1 cellular context compared by ENCODE assay signal in genomic region chr12:56759270-56759908, GRCh38.
A peak's percentile ranks its signal among the peaks of the same experiment; 100 is the strongest.
TF ChIP-seq lines count a peak whose summit lies in the region.

No MANE protein-coding gene starts in this region.

TF ChIP-seq in HepG2, 621 proteins besides CTCF, POLR2A, EP300 and RAD21 (continued from another document and continues in another):
- TF ChIP-seq MLXIP (CRISPR knock-in tag; IDR thresholded peaks at IDR 0.05; ENCODE audit: borderline replicate concordance) (peak; percentile 52; the same call in 1 of the 2 replicates), ZMAT3 (CRISPR knock-in tag; conservative IDR thresholded peaks at IDR 0.05) (0 out of 2 replicates have a peak, but pooled peaks have one; percentile 59), SOX5 (CRISPR knock-in tag; IDR thresholded peaks at IDR 0.05; ENCODE audit: borderline replicate concordance) (peak; percentile 97), ZNF503 (CRISPR knock-in tag; IDR thresholded peaks at IDR 0.05) (peak; percentile 84), IKZF5 (CRISPR knock-in tag; IDR thresholded peaks at IDR 0.05) (peak; percentile 19; the same call in 1 of the 2 replicates), KDM4B (CRISPR knock-in tag; IDR thresholded peaks at IDR 0.05) (no peak), ZNF891 (CRISPR knock-in tag; IDR thresholded peaks at IDR 0.05) (no peak), BCL6 (CRISPR knock-in tag; IDR thresholded peaks at IDR 0.05) (peak; percentile 89), THRA (CRISPR knock-in tag; IDR thresholded peaks at IDR 0.05; ENCODE audit: borderline replicate concordance) (peak; percentile 49; the same call in 1 of the 2 replicates), ZBTB37 (CRISPR knock-in tag; IDR thresholded peaks at IDR 0.05) (peak; percentile 98), RXRB (CRISPR knock-in tag; IDR thresholded peaks at IDR 0.05; ENCODE audit: borderline replicate concordance) (peak; percentile 87), KAT8 (CRISPR knock-in tag; IDR thresholded peaks at IDR 0.05) (peak; percentile 17; the same call in 1 of the 2 replicates), DDIT3 (CRISPR knock-in tag; IDR thresholded peaks at IDR 0.05) (no peak), ZNF275 (CRISPR knock-in tag; IDR thresholded peaks at IDR 0.05; ENCODE audit: borderline replicate concordance) (no peak), STAT6 (CRISPR knock-in tag; IDR thresholded peaks at IDR 0.05; ENCODE audit: borderline replicate concordance) (no peak), ZNF766 (CRISPR knock-in tag; IDR thresholded peaks at IDR 0.05; ENCODE audit: borderline replicate concordance) (no peak), ZNF414 (CRISPR knock-in tag; IDR thresholded peaks at IDR 0.05) (0 out of 2 replicates have a peak, but pooled peaks have one; percentile 61), NCOA2 (CRISPR knock-in tag; IDR thresholded peaks at IDR 0.05) (peak; percentile 95), ELF3 (CRISPR knock-in tag; IDR thresholded peaks at IDR 0.05) (peak; percentile 75), KLF16 (CRISPR knock-in tag; IDR thresholded peaks at IDR 0.05) (peak in 1 of 2 experiments; percentile 69; a peak in 1 of 4 replicates), ZNF609 (CRISPR knock-in tag; IDR thresholded peaks at IDR 0.05; ENCODE audit: borderline replicate concordance) (peak; percentile 91), TBX2 (CRISPR knock-in tag; IDR thresholded peaks at IDR 0.05; ENCODE audit: borderline replicate concordance) (peak; percentile 64; the same call in 1 of the 2 replicates), NR2F6 (IDR thresholded peaks at IDR 0.05) (peak; percentile 94), NR2F6 (CRISPR knock-in tag; IDR thresholded peaks at IDR 0.05) (peak; percentile 66), DNMT1 (CRISPR knock-in tag; IDR thresholded peaks at IDR 0.05) (no peak), NR2F1 (CRISPR knock-in tag; IDR thresholded peaks at IDR 0.05) (peak; percentile 48 to 79; a peak in 3 of 4 replicates), ATF7 (IDR thresholded peaks at IDR 0.05) (no peak), ATF7 (CRISPR knock-in tag; IDR thresholded peaks at IDR 0.05) (no peak), HOXA7 (CRISPR knock-in tag; IDR thresholded peaks at IDR 0.05) (no peak), BHLHE40 (IDR thresholded peaks at IDR 0.05; ENCODE audit: low read length) (peak; percentile 83), ZNF253 (CRISPR knock-in tag; IDR thresholded peaks at IDR 0.05; ENCODE audit: borderline replicate concordance) (no peak), HOXD1 (CRISPR knock-in tag; IDR thresholded peaks at IDR 0.05) (0 out of 2 replicates have a peak, but pooled peaks have one; percentile 53), MED1 (CRISPR knock-in tag; IDR thresholded peaks at IDR 0.05) (peak; percentile 79), HMG20A (CRISPR knock-in tag; IDR thresholded peaks at IDR 0.05; ENCODE audit: borderline replicate concordance) (peak; percentile 83; the same call in 1 of the 2 replicates)
